9 cellular contexts compared by ENCODE assay signal in the genomic region with DNA sequence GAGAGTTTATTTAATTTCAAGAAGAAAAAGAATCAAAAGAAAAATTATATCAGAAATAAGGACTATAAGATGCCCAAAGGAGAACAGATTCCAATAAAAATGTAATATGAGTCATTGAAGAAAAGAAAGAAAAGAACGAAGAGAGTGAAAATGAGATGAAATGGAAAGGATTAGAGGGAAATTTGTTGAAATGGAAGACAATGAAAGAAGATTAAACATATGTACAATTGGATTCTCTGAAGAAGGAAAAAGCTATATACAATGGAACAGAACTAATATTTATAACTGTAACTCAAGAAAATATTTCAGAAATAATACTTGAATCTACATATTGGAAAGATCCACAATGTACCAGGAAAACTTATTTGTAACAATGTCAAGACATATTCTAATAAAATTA. TPM values are rescaled to one million over a fixed set of nuclear protein-coding genes. Genes with fewer than 3 reads are reported as not detected.
"Had no signal": no experiment of that assay in that cellular context is flagged by ENCODE, and none has a peak within 500 bp of the region (broad histone marks: within the 10 kb centered on the region; RNA-seq: fewer than 3 reads in every experiment).

No MANE protein-coding gene starts in this region.

- H3K9me3 ChIP-seq: HAP-1 had no signal

- FAIRE-seq: H1, HTR-8/SVneo, K562 had no signal

- H3K4me3 ChIP-seq: GM23338, HAP-1, K562 had no signal

- ATAC-seq: GM23338, HCT116, K562 had no signal

- DNase-seq: H7, IMR-90, KG1 had no signal

- H3K4me1 ChIP-seq: HAP-1 had no signal

- H3K36me3 ChIP-seq: HAP-1 had no signal

RNA-seq across cellular contexts. Expression of a gene that starts 28.6 kb away (rescaled TPM):
- polyA plus RNA-seq: IMR-90, K562 had no signal

RNA-seq across cellular contexts. Expression of a gene that starts 35.1 kb away (rescaled TPM):
- polyA plus RNA-seq: GM23338, H1, IMR-90 had no signal
